Comparison of ENCODE assay signal across 14 cellular contexts in the genomic region with DNA sequence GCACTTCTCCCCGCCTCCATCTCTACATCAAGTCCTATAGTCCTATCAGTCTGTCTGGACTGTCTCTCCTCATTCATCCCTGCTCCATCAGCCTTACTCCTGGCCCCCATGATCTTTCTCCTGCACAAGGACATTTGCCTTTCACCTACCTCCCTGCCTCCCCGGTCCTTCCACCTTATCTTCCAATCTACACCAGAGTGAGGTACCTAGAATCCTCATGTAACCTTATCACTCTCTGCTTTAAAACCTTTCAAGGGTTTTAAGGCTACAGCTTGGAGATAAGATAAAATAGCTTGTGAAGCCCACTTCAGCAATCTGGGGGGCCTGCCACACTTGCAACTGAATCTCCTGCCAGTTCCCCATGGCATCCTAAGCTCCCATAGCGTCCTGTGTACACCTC. TPM values are rescaled to one million over a fixed set of nuclear protein-coding genes. Genes with fewer than 3 reads are reported as not detected.
DNase-seq lines count a peak whose midpoint lies in the region; ATAC-seq, FAIRE-seq and TF ChIP-seq lines count a peak whose summit lies in the region.
"Had no signal": no experiment of that assay in that cellular context is flagged by ENCODE, and none has a peak within 500 bp of the region (broad histone marks: within the 10 kb centered on the region; RNA-seq: fewer than 3 reads in every experiment).

No MANE protein-coding gene starts in this region.

- no peaks in the 10 kb centered on the region for H3K27me3 Mint-ChIP-seq in activated naive CD8-positive, alpha-beta T cell
- no peaks in the 10 kb centered on the region for H3K27me3 Mint-ChIP-seq in activated naive CD8-positive, alpha-beta T cell treated with anti-CD3 and anti-CD28 coated beads, Interleukin-2, amount 50 U/mL, for 24 hours
- H3K27me3 Mint-ChIP-seq in activated naive CD8-positive, alpha-beta T cell treated with anti-CD3 and anti-CD28 coated beads for 36 hours = no peaks in the 10 kb centered on the region
- no peaks in the 10 kb centered on the region for H3K27me3 Mint-ChIP-seq in memory B cell
- H3K27me3 Mint-ChIP-seq: activated CD4-positive, alpha-beta T cell treated with anti-CD3 and anti-CD28 coated beads, Interleukin-2, amount 10 ng/mL, durations not matched to agents 7 days and 5 days; naive B cell had no signal

- H3K9me3 Mint-ChIP-seq in activated naive CD8-positive, alpha-beta T cell (ENCODE audit: low read depth) = no peaks in the 10 kb centered on the region
- no peaks in the 10 kb centered on the region for H3K9me3 Mint-ChIP-seq in activated naive CD8-positive, alpha-beta T cell treated with anti-CD3 and anti-CD28 coated beads, Interleukin-2, amount 50 U/mL, for 24 hours
- peaks cover 4% of the 10 kb centered on the region for H3K9me3 Mint-ChIP-seq in activated naive CD8-positive, alpha-beta T cell treated with anti-CD3 and anti-CD28 coated beads for 36 hours
- H3K9me3 Mint-ChIP-seq in memory B cell = peaks cover 3% of the 10 kb centered on the region

- no peak for DNase-seq in activated naive CD8-positive, alpha-beta T cell treated with anti-CD3 and anti-CD28 coated beads, Interleukin-2, amount 50 U/mL, for 24 hours
- no peak for DNase-seq in activated naive CD8-positive, alpha-beta T cell treated with anti-CD3 and anti-CD28 coated beads for 36 hours
- no peak for DNase-seq in memory B cell (ENCODE audit: low spot score in 2 of 2)
- DNase-seq in NOMO-1 treated with DMSO at 0.1 percent for 48 hours (lab: John Stamatoyannopoulos, UW; ENCODE audit: unreplicated experiment) = no peak
- DNase-seq in kidney = no peak
- DNase-seq: activated CD4-positive, alpha-beta T cell treated with anti-CD3 and anti-CD28 coated beads, Interleukin-2, amount 10 ng/mL, durations not matched to agents 7 days and 5 days; activated naive CD4-positive, alpha-beta T cell treated with Interleukin-2 at 50 U/mL for 16 hours; DND-41; naive B cell; NCI-H2081 treated with DMSO at 0.1 percent for 48 hours had no signal

- peak overlapping the region; percentile 77 for H3K27ac Mint-ChIP-seq in activated naive CD8-positive, alpha-beta T cell
- H3K27ac Mint-ChIP-seq in activated naive CD8-positive, alpha-beta T cell treated with anti-CD3 and anti-CD28 coated beads, Interleukin-2, amount 50 U/mL, for 24 hours = no peak overlapping the region
- H3K27ac Mint-ChIP-seq in activated naive CD8-positive, alpha-beta T cell treated with anti-CD3 and anti-CD28 coated beads for 36 hours = peak overlapping the region; percentile 63
- peak overlapping the region; percentile 84 for H3K27ac Mint-ChIP-seq in memory B cell
- H3K27ac Mint-ChIP-seq: activated CD4-positive, alpha-beta T cell treated with anti-CD3 and anti-CD28 coated beads, Interleukin-2, amount 10 ng/mL, durations not matched to agents 7 days and 5 days had no signal

- H3K27ac ChIP-seq in subcutaneous abdominal adipose tissue (ENCODE audit: low read depth, low read length) (peak overlapping the region; percentile 69), kidney (ENCODE audit: low read depth in 2 of 2, low read length in 2 of 2) (no peak overlapping the region)

- H3K9me3 ChIP-seq in subcutaneous abdominal adipose tissue (ENCODE audit: control insufficient read depth in 5 of 5, low read length in 5 of 5) = no peaks in the 10 kb centered on the region
- no peaks in the 10 kb centered on the region for H3K9me3 ChIP-seq in kidney (ENCODE audit: control insufficient read depth in 1 of 2, low read length in 2 of 2)

- H3K4me1 ChIP-seq in subcutaneous abdominal adipose tissue (ENCODE audit: control insufficient read depth in 5 of 5, insufficient read depth in 5 of 5, low read length in 5 of 5) (peaks cover 2 to 61% (median 11%) of the 10 kb centered on the region in 5 donors), kidney (ENCODE audit: control insufficient read depth in 1 of 2, insufficient read depth in 1 of 2, low read depth in 1 of 2, low read length in 2 of 2) (peaks cover 13 to 18% of the 10 kb centered on the region in 2 donors)

- H3K9ac ChIP-seq in subcutaneous abdominal adipose tissue (ENCODE audit: low read length in 5 of 5) = no peak overlapping the region
- no peak overlapping the region for H3K9ac ChIP-seq in kidney (ENCODE audit: low read length in 2 of 2)

- no peak overlapping the region for H3K4me3 Mint-ChIP-seq in activated naive CD8-positive, alpha-beta T cell
- H3K4me3 Mint-ChIP-seq in activated naive CD8-positive, alpha-beta T cell treated with anti-CD3 and anti-CD28 coated beads, Interleukin-2, amount 50 U/mL, for 24 hours = no peak overlapping the region
- H3K4me3 Mint-ChIP-seq in activated naive CD8-positive, alpha-beta T cell treated with anti-CD3 and anti-CD28 coated beads for 36 hours = no peak overlapping the region
- peak overlapping the region; percentile 35 for H3K4me3 Mint-ChIP-seq in memory B cell
- H3K4me3 Mint-ChIP-seq: activated CD4-positive, alpha-beta T cell treated with anti-CD3 and anti-CD28 coated beads, Interleukin-2, amount 10 ng/mL, durations not matched to agents 7 days and 5 days had no signal

- no peak for TF ChIP-seq CTCF in kidney (IDR thresholded peaks at IDR 0.05; ENCODE audit: borderline replicate concordance, extremely low read depth, insufficient read depth)

- intact Hi-C loops in kidney (cut with DNase I) = no loop called here

- peaks cover 95% of the 10 kb centered on the region for H3K4me1 Mint-ChIP-seq in activated naive CD8-positive, alpha-beta T cell (ENCODE audit: low read depth)
- H3K4me1 Mint-ChIP-seq in activated naive CD8-positive, alpha-beta T cell treated with anti-CD3 and anti-CD28 coated beads, Interleukin-2, amount 50 U/mL, for 24 hours = peaks cover 81% of the 10 kb centered on the region
- peaks cover 69% of the 10 kb centered on the region for H3K4me1 Mint-ChIP-seq in activated naive CD8-positive, alpha-beta T cell treated with anti-CD3 and anti-CD28 coated beads for 36 hours
- H3K4me1 Mint-ChIP-seq in memory B cell = peaks cover 73% of the 10 kb centered on the region

- H3K4me3 ChIP-seq in subcutaneous abdominal adipose tissue (ENCODE audit: low read depth in 1 of 5, low read length in 5 of 5) (no peak overlapping the region), kidney (ENCODE audit: low read length in 2 of 2) (no peak overlapping the region)
- H3K4me3 ChIP-seq: skin epidermis had no signal

- no peak for ATAC-seq in activated naive CD8-positive, alpha-beta T cell treated with anti-CD3 and anti-CD28 coated beads, Interleukin-2, amount 50 U/mL, for 24 hours
- ATAC-seq in memory B cell (ENCODE audit: low read depth) (no peak), HG03097 (IDR thresholded peaks at IDR 0.05; ENCODE audit: low FRiP score, unreplicated experiment) (no peak)

- no peak for FAIRE-seq in kidney (lab: Jason Lieb, UNC)

- peaks cover 0 to 4% (median 3%) of the 10 kb centered on the region in 5 donors for H3K36me3 ChIP-seq in subcutaneous abdominal adipose tissue (ENCODE audit: control insufficient read depth in 5 of 5, insufficient read depth in 5 of 5, low read length in 5 of 5)
- peaks cover 0 to 3% of the 10 kb centered on the region in 2 donors for H3K36me3 ChIP-seq in kidney (ENCODE audit: control insufficient read depth in 1 of 2, insufficient read depth in 2 of 2, low read length in 2 of 2)

- H3K36me3 Mint-ChIP-seq in activated naive CD8-positive, alpha-beta T cell = peaks cover 22% of the 10 kb centered on the region
- H3K36me3 Mint-ChIP-seq in activated naive CD8-positive, alpha-beta T cell treated with anti-CD3 and anti-CD28 coated beads, Interleukin-2, amount 50 U/mL, for 24 hours (ENCODE audit: low read depth) = peaks cover 23% of the 10 kb centered on the region
- peaks cover 48% of the 10 kb centered on the region for H3K36me3 Mint-ChIP-seq in activated naive CD8-positive, alpha-beta T cell treated with anti-CD3 and anti-CD28 coated beads for 36 hours
- H3K36me3 Mint-ChIP-seq in memory B cell = peaks cover 16% of the 10 kb centered on the region

- H3K27me3 ChIP-seq in subcutaneous abdominal adipose tissue (ENCODE audit: control insufficient read depth in 5 of 5, insufficient read depth in 4 of 5, low read length in 5 of 5) = no peaks in the 10 kb centered on the region

RNA-seq across cellular contexts. Expression of gene CDC42EP3, which starts 12.8 kb away (rescaled TPM):
- total RNA-seq in activated naive CD8-positive, alpha-beta T cell treated with anti-CD3 and anti-CD28 coated beads for 36 hours = 10 to 100 TPM; 18.6 to 22.2 TPM
- 34.1 TPM for total RNA-seq in kidney
- polyA plus RNA-seq in kidney (ENCODE audit: insufficient read depth, low read depth, low replicate concordance) = 21.3 TPM
